ENCODE assay signal across 11 cellular contexts in genomic region chr15:60006808-60007346, GRCh38. TPM values are rescaled to one million over a fixed set of nuclear protein-coding genes. Genes with fewer than 3 reads are reported as not detected.
DNase-seq lines count a peak whose midpoint lies in the region; ATAC-seq and TF ChIP-seq lines count a peak whose summit lies in the region.
"Had no signal": no experiment of that assay in that cellular context is flagged by ENCODE, and none has a peak within 500 bp of the region (broad histone marks: within the 10 kb centered on the region; RNA-seq: fewer than 3 reads in every experiment).

No MANE protein-coding gene starts in this region.

- H3K9me3 ChIP-seq in left ventricle myocardium inferior (replicated peaks) (no peaks in the 10 kb centered on the region), adipocyte (ENCODE audit: control insufficient read depth, low read length) (peaks cover 3% of the 10 kb centered on the region), mesenchymal stem cell (ENCODE audit: control insufficient read depth, low read length) (no peaks in the 10 kb centered on the region), vagina (no peaks in the 10 kb centered on the region), uterus (no peaks in the 10 kb centered on the region)
- H3K9me3 ChIP-seq: ovary had no signal

- H3K36me3 ChIP-seq in left ventricle myocardium inferior: no peaks in the 10 kb centered on the region
- no peaks in the 10 kb centered on the region for H3K36me3 ChIP-seq in adipocyte (ENCODE audit: control insufficient read depth, insufficient read depth, low read length, severe bottlenecking)
- peaks cover 0 to 11% of the 10 kb centered on the region in 2 experiments for H3K36me3 ChIP-seq in mesenchymal stem cell (ENCODE audit: control insufficient read depth in 1 of 2, insufficient read depth in 2 of 2, low read depth in 1 of 2, low read length in 2 of 2)
- no peaks in the 10 kb centered on the region for H3K36me3 ChIP-seq in vagina
- H3K36me3 ChIP-seq in uterus: no peaks in the 10 kb centered on the region
- H3K36me3 ChIP-seq: ovary had no signal

- H3K23ac ChIP-seq in mesenchymal stem cell (ENCODE audit: low read length in 2 of 2): no peak overlapping the region

- H3K9ac ChIP-seq in adipocyte (ENCODE audit: low read length) (no peak overlapping the region), mesenchymal stem cell (ENCODE audit: low read length) (peak overlapping the region; percentile 16)

- no peak overlapping the region for H2BK15ac ChIP-seq in mesenchymal stem cell (ENCODE audit: low read depth, poor library complexity, severe bottlenecking)

- intact Hi-C loops in left ventricle myocardium inferior (cut with micrococcal nuclease) (no loop called here), Right ventricle myocardium inferior (cut with DNase I) (no loop called here), vagina (cut with DNase I) (no loop called here), uterus (cut with DNase I; ENCODE audit: low total_unique reads) (no loop called here)

- TF ChIP-seq CTCF in left ventricle myocardium inferior (IDR thresholded peaks at IDR 0.05; ENCODE audit: borderline replicate concordance) (no peak), vagina (IDR thresholded peaks at IDR 0.05) (no peak), uterus (IDR thresholded peaks at IDR 0.05) (no peak)

- H3K4me1 ChIP-seq in left ventricle myocardium inferior: peaks cover 31% of the 10 kb centered on the region
- H3K4me1 ChIP-seq in adipocyte (ENCODE audit: control insufficient read depth, insufficient read depth, low read length): peaks cover 8% of the 10 kb centered on the region
- H3K4me1 ChIP-seq in mesenchymal stem cell (ENCODE audit: control insufficient read depth, insufficient read depth, low read depth, low read length): peaks cover 29% of the 10 kb centered on the region
- peaks cover 37% of the 10 kb centered on the region for H3K4me1 ChIP-seq in vagina
- H3K4me1 ChIP-seq in uterus: peaks cover 0 to 21% of the 10 kb centered on the region in 2 donors

- DNase-seq in left ventricle myocardium inferior (no peak), Right ventricle myocardium inferior (ENCODE audit: missing footprints) (no peak), adipocyte (ENCODE audit: low read depth) (no peak), mesenchymal stem cell (no peak), vagina (ENCODE audit: extremely low spot score in 2 of 2) (no peak), uterus (no peak)

- no peak overlapping the region for H2AK5ac ChIP-seq in mesenchymal stem cell (ENCODE audit: low read length, severe bottlenecking)

- H3K4me3 ChIP-seq in left ventricle myocardium inferior (peak overlapping the region; percentile 64), adipocyte (ENCODE audit: low read length) (peak overlapping the region; percentile 78), mesenchymal stem cell (ENCODE audit: insufficient read depth in 1 of 2, low read depth in 1 of 2, low read length in 2 of 2) (peak overlapping the region in 1 of 2 experiments; percentile 72), vagina (peak overlapping the region; percentile 30 to 45), uterus (no peak overlapping the region)

- H3K79me1 ChIP-seq in mesenchymal stem cell (replicated peaks; ENCODE audit: low read length, poor library complexity, severe bottlenecking): no peaks in the 10 kb centered on the region

- H2AFZ ChIP-seq in mesenchymal stem cell (ENCODE audit: low read depth, low read length): no peak overlapping the region

- H4K91ac ChIP-seq in mesenchymal stem cell (ENCODE audit: low read length): no peak overlapping the region

- H3K4ac ChIP-seq in mesenchymal stem cell (ENCODE audit: low read depth in 1 of 2, low read length in 2 of 2): no peak overlapping the region

- H3K27ac ChIP-seq in left ventricle myocardium inferior (replicated peaks): no peak overlapping the region
- H3K27ac ChIP-seq in mesenchymal stem cell (ENCODE audit: low read length, poor library complexity, severe bottlenecking): no peak overlapping the region
- no peak overlapping the region for H3K27ac ChIP-seq in vagina
- no peak overlapping the region for H3K27ac ChIP-seq in uterus
- H3K27ac ChIP-seq: ovary had no signal

- TF ChIP-seq POLR2A in vagina (IDR thresholded peaks at IDR 0.05) (no peak), uterus (IDR thresholded peaks at IDR 0.05) (no peak)

- H3K18ac ChIP-seq in mesenchymal stem cell (ENCODE audit: low read depth in 1 of 2, low read length in 2 of 2): no peak overlapping the region

- no peak for ATAC-seq in Right ventricle myocardium inferior
- ATAC-seq in GM18511 (IDR thresholded peaks at IDR 0.05; ENCODE audit: unreplicated experiment): no peak
- no peak for ATAC-seq in HG03457 (IDR thresholded peaks at IDR 0.05; ENCODE audit: unreplicated experiment)

- H2BK5ac ChIP-seq in mesenchymal stem cell (ENCODE audit: low read depth, low read length, poor library complexity, severe bottlenecking): no peak overlapping the region

- peak overlapping the region; percentile 84 for H3K4me2 ChIP-seq in mesenchymal stem cell (ENCODE audit: low read length, poor library complexity, severe bottlenecking)

- no peak overlapping the region for H4K8ac ChIP-seq in mesenchymal stem cell (ENCODE audit: low read length)

- no peak overlapping the region for H3K14ac ChIP-seq in mesenchymal stem cell (ENCODE audit: low read length in 2 of 2)

- H2BK120ac ChIP-seq in mesenchymal stem cell (ENCODE audit: low read depth, low read length): no peak overlapping the region

- H2BK12ac ChIP-seq in mesenchymal stem cell (ENCODE audit: low read length in 2 of 2): no peak overlapping the region

- peaks cover 100% of the 10 kb centered on the region for H3K27me3 ChIP-seq in left ventricle myocardium inferior (ENCODE audit: low read depth)
- peaks cover 96% of the 10 kb centered on the region for H3K27me3 ChIP-seq in adipocyte (replicated peaks; ENCODE audit: control insufficient read depth, insufficient read depth, low read length)
- peaks cover 83 to 99% of the 10 kb centered on the region in 2 experiments for H3K27me3 ChIP-seq in mesenchymal stem cell (ENCODE audit: control insufficient read depth in 1 of 2, insufficient read depth in 1 of 2, low read length in 2 of 2)
- peaks cover 22% of the 10 kb centered on the region for H3K27me3 ChIP-seq in vagina
- peaks cover 16 to 91% of the 10 kb centered on the region in 2 donors for H3K27me3 ChIP-seq in uterus

- 10% methylated on average over 5 of the region's 6 CpGs for WGBS in mesenchymal stem cell

RNA-seq across cellular contexts. Expression of gene FOXB1, which starts 2.8 kb away (rescaled TPM):
- total RNA-seq in left ventricle myocardium inferior (not detected), Right ventricle myocardium inferior (not detected), vagina (not detected), uterus (not detected)
- not detected for polyA plus RNA-seq in mesenchymal stem cell (2013, experiment 1 of 2)
- not detected for polyA plus RNA-seq in mesenchymal stem cell (2013, experiment 2 of 2)
- total RNA-seq: H4 had no signal
- polyA plus RNA-seq: adipose tissue, ovary had no signal

Comparison
In these comparisons a context has a peak if more than half of its experiments do, and no peak if none do; other contexts are left out.
1. H3K4me3 ChIP-seq: peak in left ventricle myocardium inferior (single experiment), adipocyte (single experiment) and vagina (2 of 2); none in uterus (0 of 2).